ENCODE assay signal across 1 cellular context in the genomic region with DNA sequence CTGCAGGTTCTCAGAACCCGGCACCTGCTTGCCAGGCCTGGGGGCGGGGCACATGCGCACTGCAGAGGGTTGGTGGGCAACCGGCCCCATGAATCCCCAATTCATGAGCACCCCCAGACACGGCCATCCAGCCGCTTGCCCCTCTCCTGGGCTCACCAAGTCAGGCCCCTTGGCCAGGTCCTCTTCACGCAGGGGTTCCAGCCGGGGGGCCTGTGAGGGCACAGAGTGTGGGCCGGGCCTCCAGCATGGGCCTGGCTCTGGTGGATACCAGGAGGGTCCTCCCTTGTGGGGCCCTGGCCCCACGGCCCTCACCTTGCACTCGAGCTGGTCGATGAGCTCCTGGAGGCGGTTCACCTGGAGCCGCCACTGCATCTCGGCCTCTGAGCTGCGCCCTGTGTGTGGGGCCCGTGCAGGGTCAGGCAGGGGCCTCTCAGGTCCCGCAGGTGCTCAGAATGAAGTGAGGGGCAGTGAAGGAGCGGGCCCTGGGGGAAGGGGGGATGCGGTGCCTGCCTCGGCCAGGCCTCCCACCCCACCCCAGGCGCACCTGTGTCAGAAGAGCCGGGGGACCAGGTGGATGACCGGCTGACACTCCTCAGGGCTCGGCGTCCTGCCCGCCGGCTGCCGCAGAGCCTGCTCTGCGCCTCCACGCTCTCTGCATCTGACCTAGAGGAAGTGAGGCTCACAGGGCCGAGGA.
TF ChIP-seq lines count a peak whose summit lies in the region.

No MANE protein-coding gene starts in this region.

TF ChIP-seq in K562, 482 proteins besides CTCF, POLR2A, EP300 and RAD21:
- TF ChIP-seq POLR2G (IDR thresholded peaks at IDR 0.05; ENCODE audit: low read depth, low read length), result peak; percentile 58
- TF ChIP-seq, protein P1, sequence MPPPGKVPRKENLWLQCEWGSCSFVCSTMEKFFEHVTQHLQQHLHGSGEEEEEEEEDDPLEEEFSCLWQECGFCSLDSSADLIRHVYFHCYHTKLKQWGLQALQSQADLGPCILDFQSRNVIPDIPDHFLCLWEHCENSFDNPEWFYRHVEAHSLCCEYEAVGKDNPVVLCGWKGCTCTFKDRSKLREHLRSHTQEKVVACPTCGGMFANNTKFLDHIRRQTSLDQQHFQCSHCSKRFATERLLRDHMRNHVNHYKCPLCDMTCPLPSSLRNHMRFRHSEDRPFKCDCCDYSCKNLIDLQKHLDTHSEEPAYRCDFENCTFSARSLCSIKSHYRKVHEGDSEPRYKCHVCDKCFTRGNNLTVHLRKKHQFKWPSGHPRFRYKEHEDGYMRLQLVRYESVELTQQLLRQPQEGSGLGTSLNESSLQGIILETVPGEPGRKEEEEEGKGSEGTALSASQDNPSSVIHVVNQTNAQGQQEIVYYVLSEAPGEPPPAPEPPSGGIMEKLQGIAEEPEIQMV (tag; conservative IDR thresholded peaks at IDR 0.05; ENCODE audit: low read depth), result no peak
- TF ChIP-seq RBFOX2 (IDR thresholded peaks at IDR 0.05; ENCODE audit: low read depth, low read length), result peak; percentile 26; the same call in 1 of the 2 replicates
- TF ChIP-seq ESRRB (CRISPR knock-in tag; IDR thresholded peaks at IDR 0.05; ENCODE audit: borderline replicate concordance), result no peak
